25 cellular contexts compared by ENCODE assay signal in the genomic region with DNA sequence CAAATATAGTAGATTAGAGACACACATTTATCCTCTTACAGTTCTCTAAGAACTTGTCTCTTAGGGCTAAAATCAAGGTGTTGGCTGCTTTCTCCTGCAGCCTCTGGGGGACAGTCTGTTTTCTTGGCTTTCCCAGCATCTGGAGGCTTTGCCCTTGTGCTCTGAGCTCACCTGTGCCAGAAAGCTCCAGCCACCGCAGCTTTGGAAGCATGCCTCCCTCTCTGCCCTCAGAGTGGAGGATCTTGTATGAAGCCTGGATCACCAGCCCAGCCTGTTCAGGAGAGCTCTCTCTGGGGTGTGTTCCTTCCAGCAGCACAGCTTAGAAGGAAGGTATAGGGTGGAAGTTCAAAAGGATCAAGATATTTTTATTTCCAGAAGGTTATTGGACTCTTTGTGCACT. TPM values are rescaled to one million over a fixed set of nuclear protein-coding genes. Genes with fewer than 3 reads are reported as not detected.
"Had no signal": no experiment of that assay in that cellular context is flagged by ENCODE, and none has a peak within 500 bp of the region (broad histone marks: within the 10 kb centered on the region; RNA-seq: fewer than 3 reads in every experiment).

No MANE protein-coding gene starts in this region.

- H3K9me3 ChIP-seq: gastrocnemius medialis, neutrophil, right atrium auricular region, sigmoid colon, thoracic aorta had no signal

- H3K27ac Mint-ChIP-seq: nephron; stimulated activated naive B cell treated with anti-CD40 and anti-IgM and Interleukin-4, amounts not matched to agents 10 μg/mL and 1 μg/mL and 100 μg/mL, for 72 hours had no signal

- H3K27me3 ChIP-seq: gastrocnemius medialis, heart right ventricle, neutrophil, right atrium auricular region, sigmoid colon, stomach had no signal

- H3K36me3 ChIP-seq: gastrocnemius medialis, heart right ventricle, neutrophil, right atrium auricular region, sigmoid colon, stomach, thoracic aorta had no signal

- DNase-seq: effector CD8-positive, alpha-beta T cell; gastrocnemius medialis; heart right ventricle; hypothalamus; kidney glomerular epithelial cell; mesendoderm; naive B cell; sigmoid colon; stimulated activated CD4-positive, alpha-beta T cell treated with anti-CD3 and anti-CD28 coated beads, Interleukin-2, amount 100 ng/mL, for 24 hours; stimulated activated CD4-positive, alpha-beta T cell treated with anti-CD3 and anti-CD28 coated beads, Interleukin-4, amount 100 ng/mL, for 4 hours; stimulated activated naive B cell treated with anti-CD40 and anti-IgM and Interleukin-4, amounts not matched to agents 10 μg/mL and 1 μg/mL and 100 μg/mL, for 72 hours; stomach; substantia nigra; trophoblast cell had no signal

- H3K27ac ChIP-seq: coronary artery, gastrocnemius medialis, heart right ventricle, neutrophil, right atrium auricular region, sigmoid colon, skin epidermis, stomach, thoracic aorta had no signal

- H3K4me3 Mint-ChIP-seq: naive B cell; nephron; stimulated activated naive B cell treated with anti-CD40 and anti-IgM and Interleukin-4, amounts not matched to agents 10 μg/mL and 1 μg/mL and 100 μg/mL, for 72 hours had no signal

- H3K4me1 ChIP-seq: gastrocnemius medialis, heart right ventricle, right atrium auricular region, sigmoid colon, stomach had no signal

- H3K4me1 Mint-ChIP-seq: nephron had no signal

- H3K4me3 ChIP-seq: coronary artery, gastrocnemius medialis, heart right ventricle, right atrium auricular region, sigmoid colon, skin epidermis, stomach, thoracic aorta had no signal

- H3K9me3 Mint-ChIP-seq: naive B cell had no signal

- H3K36me3 Mint-ChIP-seq: naive B cell; stimulated activated naive B cell treated with anti-CD40 and anti-IgM and Interleukin-4, amounts not matched to agents 10 μg/mL and 1 μg/mL and 100 μg/mL, for 72 hours had no signal

RNA-seq across cellular contexts. Expression of gene TPO, which starts 53.1 kb away (rescaled TPM):
- total RNA-seq: dermis microvascular lymphatic vessel endothelial cell, fibroblast of villous mesenchyme, liver, lung microvascular endothelial cell, osteoblast had no signal
